1 cellular context compared by ENCODE assay signal in the genomic region with DNA sequence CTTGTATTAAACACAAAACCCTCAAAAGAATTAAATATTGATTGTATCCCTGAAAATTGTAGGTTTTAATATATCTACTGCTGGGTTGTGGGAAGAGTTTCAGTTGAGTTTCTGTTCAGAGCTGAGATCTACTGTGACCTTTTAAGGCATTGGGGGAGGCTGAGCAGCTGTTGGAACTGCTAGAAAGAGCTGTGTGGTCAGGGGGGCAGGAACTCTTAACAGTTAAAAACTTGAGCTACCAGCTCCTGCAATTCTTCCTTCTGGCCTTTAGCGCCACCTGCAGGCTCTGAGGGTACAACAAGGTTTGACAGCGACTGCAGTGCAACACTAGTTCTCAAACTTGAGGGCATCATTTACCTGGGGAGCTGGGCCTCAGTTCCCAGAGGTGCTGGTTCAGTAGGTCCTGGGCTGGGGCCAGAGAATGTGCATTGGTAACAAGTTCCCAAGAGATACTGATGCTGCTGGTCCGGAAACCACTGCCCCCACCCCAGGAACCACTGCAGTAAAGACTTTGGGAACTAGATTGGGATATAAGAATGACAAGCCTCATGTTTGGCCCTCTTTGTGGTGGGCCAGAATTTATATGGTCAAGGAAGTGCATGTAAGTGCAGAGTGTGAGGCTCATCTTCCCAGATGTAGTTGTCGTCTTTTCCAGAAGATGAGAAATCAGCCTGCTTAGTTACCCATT.
TF ChIP-seq lines count a peak whose summit lies in the region.

No MANE protein-coding gene starts in this region.

TF ChIP-seq in HepG2, 621 proteins besides CTCF, POLR2A, EP300 and RAD21 (continued from another document):
- no peak for TF ChIP-seq NR1H2 (CRISPR knock-in tag; IDR thresholded peaks at IDR 0.05; ENCODE audit: borderline replicate concordance, low read depth)
- TF ChIP-seq SALL2 (CRISPR knock-in tag; IDR thresholded peaks at IDR 0.05), result 0 out of 2 replicates have a peak, but pooled peaks have one; percentile 14
- TF ChIP-seq XRCC5 (optimal IDR thresholded peaks at IDR 0.05; ENCODE audit: low read length), result peak; percentile 33
- peak; percentile 41; the same call in 1 of the 2 replicates for TF ChIP-seq FOXK1 (CRISPR knock-in tag; IDR thresholded peaks at IDR 0.05; ENCODE audit: borderline replicate concordance, low read depth)
